27 cellular contexts compared by ENCODE assay signal in genomic region chr3:119976214-119976613, GRCh38.
"Had no signal": no experiment of that assay in that cellular context is flagged by ENCODE, and none has a peak within 500 bp of the region (broad histone marks: within the 10 kb centered on the region; RNA-seq: fewer than 3 reads in every experiment).

No MANE protein-coding gene starts in this region.

- ATAC-seq: gastrocnemius medialis; left lobe of liver; naive thymus-derived CD4-positive, alpha-beta T cell; psoas muscle; right cardiac atrium; stimulated activated effector memory CD8-positive, alpha-beta T cell treated with anti-CD3 and anti-CD28 coated beads, Interleukin-12 subunit alpha, Interleukin-12 subunit beta, amount 100 ng/mL, for 72 hours; stimulated activated naive CD8-positive, alpha-beta T cell treated with anti-CD3 and anti-CD28 coated beads, Interleukin-15, Interleukin-2, amounts not matched to agents 100 U/mL and 50 U/mL, for 24 hours had no signal

- H3K4me3 ChIP-seq: dorsolateral prefrontal cortex, esophagus squamous epithelium, gastrocnemius medialis, lung, ovary, psoas muscle, sigmoid colon, testis, tibial artery had no signal

- H3K27me3 ChIP-seq: dorsolateral prefrontal cortex, esophagus squamous epithelium, gastrocnemius medialis, ovary, sigmoid colon, testis, tibial artery had no signal

- H3K36me3 ChIP-seq: gastrocnemius medialis, ovary, sigmoid colon had no signal

- FAIRE-seq: colon, kidney had no signal

- DNase-seq: dorsolateral prefrontal cortex; effector CD4-positive, alpha-beta T cell; erythroblast; esophagus squamous epithelium; gastrocnemius medialis; head of caudate nucleus; kidney; mesendoderm; midbrain; naive thymus-derived CD4-positive, alpha-beta T cell; nephron progenitor cell; nucleus accumbens; ovary; posterior cingulate gyrus; psoas muscle; right cardiac atrium; sigmoid colon; stimulated activated CD4-positive, alpha-beta T cell treated with anti-CD3 and anti-CD28 coated beads, Interleukin-2, amount 100 ng/mL, for 24 hours; stimulated activated CD4-positive, alpha-beta T cell treated with anti-CD3 and anti-CD28 coated beads, Interleukin-4, amount 100 ng/mL, for 24 hours; stimulated activated naive CD8-positive, alpha-beta T cell treated with anti-CD3 and anti-CD28 coated beads, Interleukin-15, Interleukin-2, amounts not matched to agents 100 U/mL and 50 U/mL, for 24 hours; substantia nigra; testis; tibial artery had no signal
